In the genomic region with DNA sequence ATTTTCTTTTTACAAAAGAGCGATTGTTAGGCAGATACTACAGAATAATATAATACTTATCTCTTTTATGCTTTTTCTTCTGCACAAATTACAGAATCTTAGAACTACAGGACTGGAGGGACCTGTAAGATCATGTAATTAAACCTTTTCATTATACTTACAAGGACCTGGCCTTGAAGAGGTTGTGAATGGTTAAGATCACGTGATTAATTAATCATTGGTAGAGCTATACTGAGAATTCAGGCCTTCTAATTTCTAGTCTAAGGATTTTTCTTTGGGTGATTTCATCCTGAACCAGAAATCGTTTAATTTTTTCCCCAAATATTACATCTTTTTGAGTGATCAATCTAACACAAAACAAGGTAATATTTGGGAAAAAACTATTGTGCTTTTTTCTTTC, we compare ENCODE assay signal across 28 cellular contexts.
"Had no signal": no experiment of that assay in that cellular context is flagged by ENCODE, and none has a peak within 500 bp of the region (broad histone marks: within the 10 kb centered on the region; RNA-seq: fewer than 3 reads in every experiment).

No MANE protein-coding gene starts in this region.

- H3K4me3 Mint-ChIP-seq: naive B cell; natural killer cell treated with Interleukin-12 subunit alpha and Interleukin-12 subunit beta and Interleukin-15 and Interleukin-18, amount 100 ng/mL, for 72 hours; neural crest cell; stimulated activated naive CD8-positive, alpha-beta T cell treated with anti-CD3 and anti-CD28 coated beads, Interleukin-15, amount 100 ng/mL, for 72 hours had no signal

- H3K9ac ChIP-seq: parathyroid adenoma had no signal

- H3K9me3 ChIP-seq: gastroesophageal sphincter, heart left ventricle, left ventricle myocardium inferior, lower lobe of right lung, neutrophil, right atrium auricular region, suprapubic skin, transverse colon, upper lobe of right lung, uterus had no signal

- H3K27ac Mint-ChIP-seq: naive B cell; natural killer cell treated with Interleukin-12 subunit alpha and Interleukin-12 subunit beta and Interleukin-15 and Interleukin-18, amount 100 ng/mL, for 72 hours; progenitor cell of endocrine pancreas; stimulated activated naive CD8-positive, alpha-beta T cell treated with anti-CD3 and anti-CD28 coated beads, Interleukin-15, amount 100 ng/mL, for 72 hours had no signal

- H3K36me3 Mint-ChIP-seq: naive B cell; natural killer cell treated with Interleukin-12 subunit alpha and Interleukin-12 subunit beta and Interleukin-15 and Interleukin-18, amount 100 ng/mL, for 72 hours had no signal

- ATAC-seq: gastroesophageal sphincter; heart left ventricle; left cardiac atrium; lower lobe of right lung; natural killer cell treated with Interleukin-12 subunit alpha and Interleukin-12 subunit beta and Interleukin-15 and Interleukin-18, amount 100 ng/mL, for 72 hours; sciatic nerve; stimulated activated naive CD8-positive, alpha-beta T cell treated with anti-CD3 and anti-CD28 coated beads, Interleukin-15, amount 100 ng/mL, for 72 hours; upper lobe of right lung had no signal

- H3K27ac ChIP-seq: dorsolateral prefrontal cortex, gastroesophageal sphincter, heart left ventricle, left ventricle myocardium inferior, lower lobe of right lung, neutrophil, parathyroid adenoma, right atrium auricular region, suprapubic skin, transverse colon, upper lobe of right lung, uterus had no signal

- H3K79me2 ChIP-seq: parathyroid adenoma had no signal

- DNase-seq: dorsolateral prefrontal cortex; effector CD4-positive, alpha-beta T cell; foreskin fibroblast; heart left ventricle; hippocampal formation; left cardiac atrium; left ventricle myocardium inferior; lower lobe of right lung; naive B cell; stimulated activated CD4-positive, alpha-beta T cell treated with anti-CD3 and anti-CD28 coated beads, Interleukin-12 subunit alpha, Interleukin-12 subunit beta, amount 100 ng/mL, for 4 hours; stimulated activated CD4-positive, alpha-beta T cell treated with anti-CD3 and anti-CD28 coated beads, Interleukin-1b, Interleukin-23, amount 100 ng/mL, for 48 hours; stimulated activated CD4-positive, alpha-beta T cell treated with anti-CD3 and anti-CD28 coated beads, Interleukin-4, amount 100 ng/mL, for 1 hour; stimulated activated CD8-positive, alpha-beta memory T cell treated with anti-CD3 and anti-CD28 coated beads, Interleukin-4, amount 100 ng/mL, for 48 hours; stimulated activated naive CD4-positive, alpha-beta T cell; stimulated activated naive CD8-positive, alpha-beta T cell treated with anti-CD3 and anti-CD28 coated beads, Interleukin-15, amount 100 ng/mL, for 72 hours; transverse colon; upper lobe of right lung; uterus had no signal

- H3K27me3 ChIP-seq: dorsolateral prefrontal cortex, gastroesophageal sphincter, heart left ventricle, neutrophil, right atrium auricular region, suprapubic skin, transverse colon, upper lobe of right lung, uterus had no signal

- H3K4me2 ChIP-seq: smooth muscle cell had no signal

- H3K4me1 ChIP-seq: gastroesophageal sphincter, lower lobe of right lung, parathyroid adenoma, suprapubic skin, transverse colon, upper lobe of right lung, uterus had no signal

- H3K4me1 Mint-ChIP-seq: naive B cell; neural crest cell; stimulated activated naive CD8-positive, alpha-beta T cell treated with anti-CD3 and anti-CD28 coated beads, Interleukin-15, amount 100 ng/mL, for 72 hours had no signal

- H3K36me3 ChIP-seq: gastroesophageal sphincter, heart left ventricle, left ventricle myocardium inferior, lower lobe of right lung, neutrophil, right atrium auricular region, suprapubic skin, transverse colon, upper lobe of right lung, uterus had no signal

- H3K4me3 ChIP-seq: dorsolateral prefrontal cortex, gastroesophageal sphincter, heart left ventricle, left ventricle myocardium inferior, lower lobe of right lung, right atrium auricular region, smooth muscle cell, suprapubic skin, transverse colon, upper lobe of right lung, uterus had no signal

- H3K9me3 Mint-ChIP-seq: naive B cell; natural killer cell treated with Interleukin-12 subunit alpha and Interleukin-12 subunit beta and Interleukin-15 and Interleukin-18, amount 100 ng/mL, for 72 hours; neural crest cell; stimulated activated naive CD8-positive, alpha-beta T cell treated with anti-CD3 and anti-CD28 coated beads, Interleukin-15, amount 100 ng/mL, for 72 hours had no signal

- H3K27me3 Mint-ChIP-seq: natural killer cell treated with Interleukin-12 subunit alpha and Interleukin-12 subunit beta and Interleukin-15 and Interleukin-18, amount 100 ng/mL, for 72 hours; progenitor cell of endocrine pancreas; stimulated activated naive CD8-positive, alpha-beta T cell treated with anti-CD3 and anti-CD28 coated beads, Interleukin-15, amount 100 ng/mL, for 72 hours had no signal
